ENCODE assay signal across 8 cellular contexts in the genomic region with DNA sequence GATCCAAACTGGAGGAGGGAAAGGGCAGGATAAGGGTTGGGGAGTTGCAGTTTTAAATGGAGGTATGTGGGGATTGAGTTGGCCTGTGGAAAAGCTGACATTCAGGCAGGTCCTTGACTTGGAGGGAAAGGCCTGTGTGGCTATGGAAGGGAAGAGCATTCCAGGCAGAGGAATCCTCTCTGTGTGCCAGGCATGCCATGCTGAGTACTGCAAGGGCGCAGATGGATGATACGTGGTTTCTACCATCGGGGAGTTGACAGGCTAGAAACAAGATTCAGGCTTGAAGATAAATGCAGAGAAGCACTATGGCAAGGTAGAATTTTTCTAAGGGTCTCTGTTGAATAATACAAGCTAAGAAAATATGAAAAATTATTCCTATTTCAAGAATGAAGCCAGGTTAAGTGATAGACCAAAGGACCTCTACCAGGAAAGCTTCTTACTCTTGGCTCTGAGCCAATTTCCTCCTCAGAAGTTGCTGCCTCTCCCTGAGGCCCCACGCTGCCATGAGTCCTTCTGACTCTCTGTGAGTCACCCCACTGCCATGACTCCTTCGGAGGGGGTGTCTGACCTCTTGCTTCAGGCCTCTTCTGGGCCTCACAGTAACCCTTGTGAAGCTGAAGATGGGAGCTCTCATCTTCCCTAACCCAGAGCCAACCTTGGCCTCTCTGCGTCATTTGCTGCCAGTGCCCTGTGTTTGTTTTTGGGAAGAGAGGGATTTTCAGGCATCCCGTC.
DNase-seq lines count a peak whose midpoint lies in the region; ATAC-seq and TF ChIP-seq lines count a peak whose summit lies in the region.
"Had no signal": no experiment of that assay in that cellular context is flagged by ENCODE, and none has a peak within 500 bp of the region (broad histone marks: within the 10 kb centered on the region; RNA-seq: fewer than 3 reads in every experiment).

No MANE protein-coding gene starts in this region.

- DNase-seq in EH (ENCODE audit: low read depth) (peak; percentile 94), MG63 (peak; percentile 95), cardiac fibroblast (ENCODE audit: low read depth in 2 of 2) (peak; percentile 83 to 95), naive B cell (no peak), NCI-H524 treated with DMSO at 0.1 percent for 48 hours (lab: John Stamatoyannopoulos, UW) (no peak)
- no peak for DNase-seq in activated naive CD4-positive, alpha-beta T cell treated with anti-CD3 and anti-CD28 coated beads, Interleukin-2, amount 50 U/mL, for 16 hours
- DNase-seq: NCI-H1930 had no signal

- no peak for TF ChIP-seq CTCF in cardiac fibroblast (IDR thresholded peaks at IDR 0.05; ENCODE audit: low read depth, low read length)

- no peaks in the 10 kb centered on the region for H3K27me3 ChIP-seq in MG63

- ATAC-seq in naive B cell (ENCODE audit: low read depth in 2 of 2) (no peak), HG03097 (IDR thresholded peaks at IDR 0.05; ENCODE audit: low FRiP score, unreplicated experiment) (no peak)

- no peaks in the 10 kb centered on the region; the same call in 1 of the 2 replicates for H3K36me3 ChIP-seq in MG63

- H3K4me3 ChIP-seq in MG63 (no peak overlapping the region), cardiac fibroblast (replicated peaks in 1 of 2; ENCODE audit: low read depth in 2 of 2, low read length in 2 of 2) (no peak overlapping the region)

- peaks cover 0 to 5% of the 10 kb centered on the region in 2 donors for H3K36me3 Mint-ChIP-seq in naive B cell

- no peak overlapping the region for H3K4me3 Mint-ChIP-seq in naive B cell

- H3K27ac Mint-ChIP-seq in naive B cell = peak overlapping the region in 5 of 6 donors; percentile 13 to 90 (median 77)

- no peaks in the 10 kb centered on the region for H3K27me3 Mint-ChIP-seq in naive B cell

- peaks cover 0 to 2% (median 0%) of the 10 kb centered on the region in 7 donors for H3K9me3 Mint-ChIP-seq in naive B cell

- no peaks in the 10 kb centered on the region for H3K9me3 ChIP-seq in MG63

- peaks cover 18 to 50% (median 43%) of the 10 kb centered on the region in 3 donors for H3K4me1 Mint-ChIP-seq in naive B cell

Comparison
In these comparisons a context has a peak if more than half of its experiments do, and no peak if none do; other contexts are left out.
1. DNase-seq: peak in EH (single experiment), MG63 (single experiment) and cardiac fibroblast (2 of 2); none in naive B cell (single experiment), NCI-H524 treated with DMSO at 0.1 percent for 48 hours (single experiment) and activated naive CD4-positive, alpha-beta T cell treated with anti-CD3 and anti-CD28 coated beads, Interleukin-2, amount 50 U/mL, for 16 hours (single experiment).